Comparison of ENCODE assay signal across 14 cellular contexts in the genomic region with DNA sequence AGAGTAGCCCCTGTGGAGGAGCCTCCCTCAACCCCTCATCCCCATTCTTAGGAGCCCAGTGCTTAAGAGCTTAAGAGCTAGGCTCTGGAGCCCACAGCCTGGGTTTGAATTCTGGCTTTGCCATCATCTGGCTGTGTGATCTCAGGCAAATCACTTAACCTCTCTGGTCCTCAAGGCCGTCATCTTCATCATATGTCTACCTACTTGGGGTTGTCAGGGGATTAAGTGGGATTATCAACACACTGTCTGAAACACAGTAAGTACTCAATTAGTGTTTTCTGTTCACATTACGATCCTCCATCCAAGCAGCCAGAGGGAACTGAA. TPM values are rescaled to one million over a fixed set of nuclear protein-coding genes. Genes with fewer than 3 reads are reported as not detected.
DNase-seq lines count a peak whose midpoint lies in the region; ATAC-seq and TF ChIP-seq lines count a peak whose summit lies in the region.
"Had no signal": no experiment of that assay in that cellular context is flagged by ENCODE, and none has a peak within 500 bp of the region (broad histone marks: within the 10 kb centered on the region; RNA-seq: fewer than 3 reads in every experiment).

No MANE protein-coding gene starts in this region.

- no peak overlapping the region for H3K4me3 ChIP-seq in BLaER1
- H3K4me3 ChIP-seq in HEK293 (ENCODE audit: low read depth, low read length): no peak overlapping the region
- no peak overlapping the region for H3K4me3 ChIP-seq in colonic mucosa
- H3K4me3 ChIP-seq: prostate gland had no signal

- peak overlapping the region; percentile 48; the same call in 1 of the 2 replicates for H3K9ac ChIP-seq in BLaER1
- H3K9ac ChIP-seq in colonic mucosa (ENCODE audit: low read depth in 2 of 2, low read length in 2 of 2): no peak overlapping the region

- CTCF ChIA-PET in HEK293 (lab: Yijun Ruan, JAX): interaction anchor here (1.2 to 1.4 kb wide), 2 partner anchors 87 to 151 kb away, joined by 3 to 4 read pairs; no protein-coding TSS in a partner anchor

- H3K9me3 ChIP-seq in BLaER1: no peaks in the 10 kb centered on the region
- no peaks in the 10 kb centered on the region for H3K9me3 ChIP-seq in HEK293 (ENCODE audit: control insufficient read depth, insufficient read depth, low read depth, low read length)
- no peaks in the 10 kb centered on the region for H3K9me3 ChIP-seq in colonic mucosa
- H3K9me3 ChIP-seq: prostate gland had no signal

- peaks cover 66% of the 10 kb centered on the region for H3K36me3 ChIP-seq in BLaER1
- H3K36me3 ChIP-seq in HEK293 (ENCODE audit: control insufficient read depth in 2 of 2, insufficient read depth in 1 of 2, low read length in 2 of 2): peaks cover 0 to 4% of the 10 kb centered on the region in 2 experiments; a peak in 2 of 3 replicates
- no peaks in the 10 kb centered on the region for H3K36me3 ChIP-seq in colonic mucosa
- H3K36me3 ChIP-seq: prostate gland had no signal

- ATAC-seq in HG03432 (IDR thresholded peaks at IDR 0.05; ENCODE audit: unreplicated experiment) (no peak), HG02938 (IDR thresholded peaks at IDR 0.05; ENCODE audit: unreplicated experiment) (no peak)
- ATAC-seq: activated CD4-positive, alpha-beta T cell treated with anti-CD3 and anti-CD28 coated beads for 36 hours had no signal

- no peak overlapping the region for H3K4me3 Mint-ChIP-seq in nephron
- H3K4me3 Mint-ChIP-seq: activated CD4-positive, alpha-beta T cell treated with anti-CD3 and anti-CD28 coated beads for 36 hours; CD14-positive monocyte had no signal

- H3K36me3 Mint-ChIP-seq in nephron (ENCODE audit: low read depth): no peaks in the 10 kb centered on the region

- peak overlapping the region in 2 of 3 experiments; percentile 20 to 21 for H3K27ac Mint-ChIP-seq in nephron
- H3K27ac Mint-ChIP-seq: activated CD4-positive, alpha-beta T cell treated with anti-CD3 and anti-CD28 coated beads for 36 hours had no signal

- DNase-seq in colonic mucosa (no peak), KG1 (lab: John Stamatoyannopoulos, UW) (no peak), occipital lobe (lab: John Stamatoyannopoulos, UW) (no peak)
- DNase-seq: activated CD4-positive, alpha-beta T cell treated with anti-CD3 and anti-CD28 coated beads for 36 hours; KBM-7; NCI-H1694; NCI-H510A had no signal

- POLR2A ChIA-PET in HEK293 (lab: Yijun Ruan, JAX): no interaction called here

- H3K9me3 Mint-ChIP-seq in nephron: no peaks in the 10 kb centered on the region
- H3K9me3 Mint-ChIP-seq: CD14-positive monocyte had no signal

- H3K27me3 ChIP-seq in BLaER1 (no peaks in the 10 kb centered on the region), colonic mucosa (no peaks in the 10 kb centered on the region)

- H3K4me1 Mint-ChIP-seq in nephron: peaks cover 55% of the 10 kb centered on the region

- H3K4me2 ChIP-seq in BLaER1: peak overlapping the region; percentile 100

- H3K4me1 ChIP-seq in BLaER1 (peaks cover 91% of the 10 kb centered on the region), HEK293 (ENCODE audit: control insufficient read depth, insufficient read depth, low read length) (peaks cover 17% of the 10 kb centered on the region), colonic mucosa (peaks cover 9% of the 10 kb centered on the region)

- H3K27ac ChIP-seq in BLaER1: peak overlapping the region; percentile 62
- no peak overlapping the region for H3K27ac ChIP-seq in HEK293 (ENCODE audit: extremely low read depth, low read depth, low read length)
- H3K27ac ChIP-seq in colonic mucosa: peak overlapping the region; percentile 9

- peaks cover 3% of the 10 kb centered on the region for H3K27me3 Mint-ChIP-seq in nephron (ENCODE audit: low read depth)
- H3K27me3 Mint-ChIP-seq: activated CD4-positive, alpha-beta T cell treated with anti-CD3 and anti-CD28 coated beads for 36 hours had no signal

- H4K20me1 ChIP-seq in BLaER1: peaks cover 89% of the 10 kb centered on the region

- no peak for TF ChIP-seq CTCF in HEK293 (tag by site-specific recombination; IDR thresholded peaks at IDR 0.05)
- TF ChIP-seq CTCF in colonic mucosa (IDR thresholded peaks at IDR 0.05): no peak
- TF ChIP-seq CTCF in nephron (IDR thresholded peaks at IDR 0.05; ENCODE audit: unreplicated experiment in 3 of 3): no peak

- intact Hi-C loops in colonic mucosa (cut with DNase I): no loop called here

TF ChIP-seq in HEK293, 187 proteins besides CTCF, POLR2A, EP300 and RAD21:
- TF ChIP-seq TSHZ1 (tag by site-specific recombination; IDR thresholded peaks at IDR 0.05; ENCODE audit: borderline replicate concordance) (no peak), ZNF768 (tag by site-specific recombination; IDR thresholded peaks at IDR 0.05) (peak; percentile 89; the same call in 1 of the 2 replicates)

RNA-seq across cellular contexts. Expression of gene SREBF1, which starts 4.8 kb away (rescaled TPM):
- total RNA-seq in colonic mucosa (100 to 1,000 TPM; 170 to 174 TPM), occipital lobe (12.6 TPM)

Comparison
In these comparisons a context has a peak if more than half of its experiments do, and no peak if none do; other contexts are left out.
1. RNA of gene SREBF1, which starts 4.8 kb away (total RNA-seq): 170 to 174 TPM in colonic mucosa; 12.6 TPM in occipital lobe (single experiment); every median in the first group is over 10 times any median in the second.